ENCODE assay signal across 2 cellular contexts in the genomic region with DNA sequence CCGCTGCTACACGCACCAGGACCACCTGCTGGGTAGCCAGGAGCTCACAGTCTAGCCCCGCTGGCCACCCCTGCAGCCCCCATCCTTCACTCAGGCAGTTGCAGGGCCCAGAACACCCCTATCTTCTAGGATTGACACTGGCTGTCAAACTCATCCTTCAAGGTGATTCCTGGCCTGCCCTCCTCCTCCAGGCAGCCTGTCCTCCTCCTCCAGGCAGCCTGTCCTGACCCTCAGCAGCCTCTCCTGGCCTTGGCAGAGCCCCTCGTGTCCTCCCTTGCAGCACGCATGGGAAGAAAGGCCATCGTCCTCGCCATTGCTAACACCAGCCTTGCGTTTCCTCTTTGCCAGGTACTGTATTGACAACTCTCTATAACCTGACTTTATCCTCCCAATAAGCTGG.
TF ChIP-seq lines count a peak whose summit lies in the region.

No MANE protein-coding gene starts in this region.

TF ChIP-seq in A549, 52 proteins besides CTCF, POLR2A, EP300 and RAD21:
- TF ChIP-seq HOXB13 (CRISPR knock-in tag; IDR thresholded peaks at IDR 0.05; ENCODE audit: low read depth): no peak
- TF ChIP-seq ZFP36 (IDR thresholded peaks at IDR 0.05; ENCODE audit: borderline replicate concordance, partially characterized antibody): peak; percentile 50

TF ChIP-seq in HCT116, 20 proteins besides CTCF, POLR2A, EP300 and RAD21:
- no peak for TF ChIP-seq EZH2phosphoT487 (IDR thresholded peaks at IDR 0.05; ENCODE audit: borderline replicate concordance)
- TF ChIP-seq FOSL1 (IDR thresholded peaks at IDR 0.05; ENCODE audit: low read depth): no peak
- TF ChIP-seq SRF (IDR thresholded peaks at IDR 0.05; ENCODE audit: low read depth): no peak
- no peak for TF ChIP-seq CBX3 (IDR thresholded peaks at IDR 0.05; ENCODE audit: low read depth)
- no peak for TF ChIP-seq CEBPB (IDR thresholded peaks at IDR 0.05; ENCODE audit: low read depth)
- TF ChIP-seq, protein P1, sequence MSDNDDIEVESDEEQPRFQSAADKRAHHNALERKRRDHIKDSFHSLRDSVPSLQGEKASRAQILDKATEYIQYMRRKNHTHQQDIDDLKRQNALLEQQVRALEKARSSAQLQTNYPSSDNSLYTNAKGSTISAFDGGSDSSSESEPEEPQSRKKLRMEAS (IDR thresholded peaks at IDR 0.05): no peak
- no peak for TF ChIP-seq EGR1 (IDR thresholded peaks at IDR 0.05; ENCODE audit: low read depth)
- TF ChIP-seq, protein P2, sequence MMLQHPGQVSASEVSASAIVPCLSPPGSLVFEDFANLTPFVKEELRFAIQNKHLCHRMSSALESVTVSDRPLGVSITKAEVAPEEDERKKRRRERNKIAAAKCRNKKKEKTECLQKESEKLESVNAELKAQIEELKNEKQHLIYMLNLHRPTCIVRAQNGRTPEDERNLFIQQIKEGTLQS (IDR thresholded peaks at IDR 0.05): no peak
- TF ChIP-seq SIN3A (IDR thresholded peaks at IDR 0.05; ENCODE audit: low read depth): no peak
- no peak for TF ChIP-seq TCF7L2 (IDR thresholded peaks at IDR 0.05; ENCODE audit: borderline replicate concordance, extremely low read depth, insufficient read depth, insufficient read length)
